In the genomic region with DNA sequence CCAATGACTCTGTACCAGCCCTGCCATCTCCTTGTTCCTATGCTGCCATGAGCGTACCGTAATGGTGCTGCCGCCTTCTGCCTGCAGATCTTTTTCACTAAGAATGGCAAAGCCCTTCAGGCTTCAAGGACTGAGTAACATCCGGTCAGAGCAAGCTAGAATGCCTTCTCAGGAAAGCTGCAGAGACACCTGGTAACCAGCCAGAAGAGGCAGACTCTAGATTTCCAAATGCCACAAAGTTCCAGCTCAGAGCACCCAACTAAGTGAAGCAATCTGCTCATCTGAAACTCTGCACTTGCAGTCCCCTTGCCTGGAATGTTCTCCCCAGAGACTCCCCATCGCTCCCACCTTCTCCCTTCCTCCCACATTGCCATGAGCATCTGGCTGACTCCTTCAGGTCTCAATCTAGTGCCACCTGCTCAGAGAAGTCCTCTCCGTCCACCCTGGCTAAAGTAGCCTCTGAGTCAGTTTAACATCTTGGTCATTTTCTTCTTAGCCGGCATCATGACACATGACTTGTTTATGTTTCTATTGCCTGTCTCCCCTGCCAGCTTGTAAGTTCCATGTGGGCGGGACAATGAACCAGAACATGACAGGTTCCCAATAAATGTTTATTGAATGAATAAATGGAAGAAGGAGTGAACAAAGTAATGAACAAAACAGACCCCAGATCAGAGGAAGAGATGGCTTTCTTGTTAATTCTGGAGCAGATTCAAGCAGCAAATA, we compare ENCODE assay signal across 18 cellular contexts. TPM values are rescaled to one million over a fixed set of nuclear protein-coding genes. Genes with fewer than 3 reads are reported as not detected.
DNase-seq lines count a peak whose midpoint lies in the region; ATAC-seq, FAIRE-seq and TF ChIP-seq lines count a peak whose summit lies in the region.
"Had no signal": no experiment of that assay in that cellular context is flagged by ENCODE, and none has a peak within 500 bp of the region (broad histone marks: within the 10 kb centered on the region; RNA-seq: fewer than 3 reads in every experiment).

No MANE protein-coding gene starts in this region.

- H3K23ac ChIP-seq in mesenchymal stem cell (ENCODE audit: low read length in 2 of 2): no peak overlapping the region

- H3K36me3 ChIP-seq in ascending aorta: no peaks in the 10 kb centered on the region
- H3K36me3 ChIP-seq in mesenchymal stem cell (ENCODE audit: control insufficient read depth in 1 of 2, insufficient read depth in 2 of 2, low read depth in 1 of 2, low read length in 2 of 2): no peaks in the 10 kb centered on the region

- H2BK15ac ChIP-seq in mesenchymal stem cell (ENCODE audit: low read depth, poor library complexity, severe bottlenecking): no peak overlapping the region

- H3K79me1 ChIP-seq in mesenchymal stem cell (replicated peaks; ENCODE audit: low read length, poor library complexity, severe bottlenecking): no peaks in the 10 kb centered on the region

- H3K4me2 ChIP-seq in mesenchymal stem cell (ENCODE audit: low read length, poor library complexity, severe bottlenecking): no peak overlapping the region

- no peak overlapping the region for H2BK5ac ChIP-seq in mesenchymal stem cell (ENCODE audit: low read depth, low read length, poor library complexity, severe bottlenecking)

- no peak overlapping the region for H2BK12ac ChIP-seq in mesenchymal stem cell (ENCODE audit: low read length in 2 of 2)

- no peak overlapping the region for H2BK120ac ChIP-seq in mesenchymal stem cell (ENCODE audit: low read depth, low read length)

- TF ChIP-seq CTCF in ascending aorta (IDR thresholded peaks at IDR 0.05): no peak

- H3K27me3 ChIP-seq in ascending aorta (no peaks in the 10 kb centered on the region), mesenchymal stem cell (ENCODE audit: control insufficient read depth in 1 of 2, insufficient read depth in 1 of 2, low read length in 2 of 2) (peaks cover 0 to 8% of the 10 kb centered on the region in 2 experiments)

- no peak overlapping the region for H3K4me3 Mint-ChIP-seq in stimulated activated naive CD8-positive, alpha-beta T cell treated with anti-CD3 and anti-CD28 coated beads, Interleukin-15, amount 100 ng/mL, for 72 hours
- H3K4me3 Mint-ChIP-seq in activated CD4-positive, alpha-beta memory T cell treated with anti-CD3 and anti-CD28 coated beads for 36 hours: no peak overlapping the region
- H3K4me3 Mint-ChIP-seq: activated naive CD4-positive, alpha-beta T cell treated with anti-CD3 and anti-CD28 coated beads, Interleukin-2, amount 10 ng/mL, durations not matched to agents 7 days and 5 days; naive thymus-derived CD8-positive, alpha-beta T cell; T-helper 2 cell treated with Interferon-gamma antibody and Interleukin-4, amounts not matched to agents 5 μg/mL and 100 μg/mL, for 36 hours had no signal

- WGBS in mesenchymal stem cell: 80% methylated on average over 8 of the region's 8 CpGs

- no peaks in the 10 kb centered on the region for H3K9me3 ChIP-seq in ascending aorta
- H3K9me3 ChIP-seq in mesenchymal stem cell (ENCODE audit: control insufficient read depth, low read length): no peaks in the 10 kb centered on the region

- no peak for ATAC-seq in GM19397 (IDR thresholded peaks at IDR 0.05; ENCODE audit: unreplicated experiment)
- no peak for ATAC-seq in stimulated activated naive CD8-positive, alpha-beta T cell treated with anti-CD3 and anti-CD28 coated beads, Interleukin-15, amount 100 ng/mL, for 72 hours
- ATAC-seq in GM19467 (IDR thresholded peaks at IDR 0.05; ENCODE audit: unreplicated experiment): no peak
- ATAC-seq: naive thymus-derived CD8-positive, alpha-beta T cell; Panc1 had no signal

- H3K9ac ChIP-seq in mesenchymal stem cell (ENCODE audit: low read length): peak overlapping the region; percentile 18

- H3K4ac ChIP-seq in mesenchymal stem cell (ENCODE audit: low read depth in 1 of 2, low read length in 2 of 2): no peak overlapping the region

- no peak overlapping the region for H3K14ac ChIP-seq in mesenchymal stem cell (ENCODE audit: low read length in 2 of 2)

- H4K91ac ChIP-seq in mesenchymal stem cell (ENCODE audit: low read length): no peak overlapping the region

- FAIRE-seq in HTR-8/SVneo (lab: Jason Lieb, UNC): peak; percentile 84
- FAIRE-seq: frontal cortex, kidney, small intestine had no signal

- no peak overlapping the region for H4K8ac ChIP-seq in mesenchymal stem cell (ENCODE audit: low read length)

- peak overlapping the region in 1 of 2 donors; percentile 38 for H3K27ac Mint-ChIP-seq in stimulated activated naive CD8-positive, alpha-beta T cell treated with anti-CD3 and anti-CD28 coated beads, Interleukin-15, amount 100 ng/mL, for 72 hours
- no peak overlapping the region for H3K27ac Mint-ChIP-seq in activated CD4-positive, alpha-beta memory T cell treated with anti-CD3 and anti-CD28 coated beads for 36 hours
- H3K27ac Mint-ChIP-seq: activated naive CD4-positive, alpha-beta T cell treated with anti-CD3 and anti-CD28 coated beads, Interleukin-2, amount 10 ng/mL, durations not matched to agents 7 days and 5 days; naive thymus-derived CD8-positive, alpha-beta T cell had no signal

- CTCF ChIA-PET in activated CD4-positive, alpha-beta memory T cell treated with anti-CD3 and anti-CD28 coated beads for 36 hours (lab: Charles Lee): interaction anchor here (2.5 kb wide), 1 partner anchor 13 kb away, joined by 15 read pairs; no protein-coding TSS in a partner anchor

- no peaks in the 10 kb centered on the region for H3K9me3 Mint-ChIP-seq in stimulated activated naive CD8-positive, alpha-beta T cell treated with anti-CD3 and anti-CD28 coated beads, Interleukin-15, amount 100 ng/mL, for 72 hours
- no peaks in the 10 kb centered on the region for H3K9me3 Mint-ChIP-seq in activated CD4-positive, alpha-beta memory T cell treated with anti-CD3 and anti-CD28 coated beads for 36 hours
- H3K9me3 Mint-ChIP-seq: activated naive CD4-positive, alpha-beta T cell treated with anti-CD3 and anti-CD28 coated beads, Interleukin-2, amount 10 ng/mL, durations not matched to agents 7 days and 5 days; naive thymus-derived CD8-positive, alpha-beta T cell; T-helper 2 cell treated with Interferon-gamma antibody and Interleukin-4, amounts not matched to agents 5 μg/mL and 100 μg/mL, for 36 hours had no signal

- no peaks in the 10 kb centered on the region for H3K36me3 Mint-ChIP-seq in activated CD4-positive, alpha-beta memory T cell treated with anti-CD3 and anti-CD28 coated beads for 36 hours
- H3K36me3 Mint-ChIP-seq: activated naive CD4-positive, alpha-beta T cell treated with anti-CD3 and anti-CD28 coated beads, Interleukin-2, amount 10 ng/mL, durations not matched to agents 7 days and 5 days; naive thymus-derived CD8-positive, alpha-beta T cell had no signal

- H3K27ac ChIP-seq in ascending aorta: peak overlapping the region; percentile 5 to 53
- H3K27ac ChIP-seq in mesenchymal stem cell (ENCODE audit: low read length, poor library complexity, severe bottlenecking): no peak overlapping the region

- DNase-seq in Caki2 (ENCODE audit: low read depth) (peak; percentile 19), HTR-8/SVneo (ENCODE audit: insufficient read length, low spot score) (no peak), ascending aorta (ENCODE audit: low spot score in 2 of 2) (peak in 1 of 2 donors; percentile 67), mesenchymal stem cell (no peak)
- no peak for DNase-seq in stimulated activated naive CD8-positive, alpha-beta T cell treated with anti-CD3 and anti-CD28 coated beads, Interleukin-15, amount 100 ng/mL, for 72 hours
- DNase-seq in activated CD4-positive, alpha-beta memory T cell treated with anti-CD3 and anti-CD28 coated beads for 36 hours: no peak
- DNase-seq: activated naive CD4-positive, alpha-beta T cell treated with anti-CD3 and anti-CD28 coated beads, Interleukin-2, amount 10 ng/mL, durations not matched to agents 7 days and 5 days; COR-L47; kidney; naive thymus-derived CD8-positive, alpha-beta T cell; NCI-H1092 treated with DMSO at 0.1 percent for 48 hours; NCI-H345; small intestine had no signal

- H3K4me3 ChIP-seq in ascending aorta (no peak overlapping the region), mesenchymal stem cell (ENCODE audit: insufficient read depth in 1 of 2, low read depth in 1 of 2, low read length in 2 of 2) (peak overlapping the region in 1 of 2 experiments; percentile 15)

- intact Hi-C loops in ascending aorta (cut with DNase I): loop anchor here (5.0 kb wide), 1 partner anchor 195 kb away; no protein-coding TSS in a partner anchor
- intact Hi-C loops in activated CD4-positive, alpha-beta memory T cell treated with anti-CD3 and anti-CD28 coated beads for 36 hours (cut with micrococcal nuclease): loop anchor here (10.0 kb wide), 1 partner anchor 927 kb away; no protein-coding TSS in a partner anchor

- H3K4me1 Mint-ChIP-seq in stimulated activated naive CD8-positive, alpha-beta T cell treated with anti-CD3 and anti-CD28 coated beads, Interleukin-15, amount 100 ng/mL, for 72 hours: peaks cover 60% of the 10 kb centered on the region
- peaks cover 50% of the 10 kb centered on the region for H3K4me1 Mint-ChIP-seq in activated CD4-positive, alpha-beta memory T cell treated with anti-CD3 and anti-CD28 coated beads for 36 hours (ENCODE audit: low read depth)

- H3K27me3 Mint-ChIP-seq in stimulated activated naive CD8-positive, alpha-beta T cell treated with anti-CD3 and anti-CD28 coated beads, Interleukin-15, amount 100 ng/mL, for 72 hours: no peaks in the 10 kb centered on the region
- peaks cover 1% of the 10 kb centered on the region for H3K27me3 Mint-ChIP-seq in activated CD4-positive, alpha-beta memory T cell treated with anti-CD3 and anti-CD28 coated beads for 36 hours

- H3K4me1 ChIP-seq in ascending aorta: peaks cover 0 to 4% of the 10 kb centered on the region in 2 donors
- H3K4me1 ChIP-seq in mesenchymal stem cell (ENCODE audit: control insufficient read depth, insufficient read depth, low read depth, low read length): peaks cover 3% of the 10 kb centered on the region

- H3K18ac ChIP-seq in mesenchymal stem cell (ENCODE audit: low read depth in 1 of 2, low read length in 2 of 2): no peak overlapping the region

- no peak overlapping the region for H2AFZ ChIP-seq in mesenchymal stem cell (ENCODE audit: low read depth, low read length)

- H2AK5ac ChIP-seq in mesenchymal stem cell (ENCODE audit: low read length, severe bottlenecking): no peak overlapping the region

- in situ Hi-C loops in Caki2 (cut with HindIII; ENCODE audit: low pct_unique_long_range_greater_than_20kb, low sequenced_read_pairs): no loop called here

- POLR2A ChIA-PET in activated CD4-positive, alpha-beta memory T cell treated with anti-CD3 and anti-CD28 coated beads for 36 hours (lab: Charles Lee): interaction anchor here (0.9 to 1.5 kb wide), 2 partner anchors 13 to 44 kb away, joined by 3 to 4 read pairs; a partner anchor contains a TSS

RNA-seq across cellular contexts. Expression of a gene that starts 6.9 kb away (rescaled TPM):
- total RNA-seq in Caki2 (2014; rRNA removed; shearing (Covaris generic); ENCODE audit: low replicate concordance): not detected in 2 replicates
- total RNA-seq in ascending aorta: not detected
- polyA plus RNA-seq in mesenchymal stem cell (2013, experiment 1 of 2): not detected
- polyA plus RNA-seq in mesenchymal stem cell (2013, experiment 2 of 2): not detected
- under 1 TPM; 0.64 to 0.73 TPM for total RNA-seq in activated CD4-positive, alpha-beta memory T cell treated with anti-CD3 and anti-CD28 coated beads for 36 hours
- total RNA-seq: frontal cortex; kidney; naive thymus-derived CD8-positive, alpha-beta T cell had no signal
- polyA plus RNA-seq: naive thymus-derived CD8-positive, alpha-beta T cell had no signal

RNA-seq across cellular contexts. Expression of a gene that starts 44.0 kb away (rescaled TPM):
- total RNA-seq in Caki2 (2014; rRNA removed; shearing (Covaris generic); ENCODE audit: low replicate concordance): 0.24 TPM in 1 of 2 replicates, not detected in the other
- not detected for total RNA-seq in ascending aorta
- polyA plus RNA-seq in mesenchymal stem cell (2013, experiment 1 of 2): 2.8 TPM
- 2.6 TPM for polyA plus RNA-seq in mesenchymal stem cell (2013, experiment 2 of 2)
- 1 to 10 TPM; 1.1 to 2.2 TPM for total RNA-seq in activated CD4-positive, alpha-beta memory T cell treated with anti-CD3 and anti-CD28 coated beads for 36 hours
